Comparison of ENCODE assay signal across 14 cellular contexts in genomic region chr7:11613292-11613930, GRCh38.
DNase-seq lines count a peak whose midpoint lies in the region; ATAC-seq, FAIRE-seq and TF ChIP-seq lines count a peak whose summit lies in the region.
"Had no signal": no experiment of that assay in that cellular context is flagged by ENCODE, and none has a peak within 500 bp of the region (broad histone marks: within the 10 kb centered on the region; RNA-seq: fewer than 3 reads in every experiment).

No MANE protein-coding gene starts in this region.

- ATAC-seq in GM18502 (IDR thresholded peaks at IDR 0.05; ENCODE audit: poor library complexity, unreplicated experiment) (peak; percentile 90), GM19463 (IDR thresholded peaks at IDR 0.05; ENCODE audit: unreplicated experiment) (peak; percentile 92), HG02885 (IDR thresholded peaks at IDR 0.05; ENCODE audit: poor library complexity, unreplicated experiment) (peak; percentile 97), SK-N-SH treated with all-trans-retinoic acid at 6 μM for 48 hours (no peak)
- ATAC-seq: HCT116 had no signal

- TF ChIP-seq POLR2A in NB4 (IDR thresholded peaks at IDR 0.05; ENCODE audit: extremely low read depth, insufficient read length): no peak

- no peak overlapping the region for H3K4me3 ChIP-seq in NB4 (ENCODE audit: low read depth, low read length)
- H3K4me3 ChIP-seq: SK-N-MC had no signal

- no peak for DNase-seq in NB4 (ENCODE audit: low read depth)
- DNase-seq in OCI-M2 (lab: John Stamatoyannopoulos, UW; ENCODE audit: unreplicated experiment): no peak
- no peak for DNase-seq in HK-2 (ENCODE audit: unreplicated experiment)
- no peak for DNase-seq in HTR-8/SVneo (ENCODE audit: insufficient read length, low spot score)
- DNase-seq: activated CD8-positive, alpha-beta memory T cell treated with anti-CD3 and anti-CD28 coated beads for 24 hours; anterior cingulate cortex; NCI-H1436 had no signal

- TF ChIP-seq CTCF in NB4 (IDR thresholded peaks at IDR 0.05; ENCODE audit: low read depth, low read length): peak; percentile 2

- no peak for FAIRE-seq in HTR-8/SVneo (lab: Jason Lieb, UNC)
- FAIRE-seq: keratinocyte had no signal

TF ChIP-seq in SK-N-SH treated with all-trans-retinoic acid at 6 μM for 48 hours, 23 proteins besides CTCF, POLR2A, EP300 and RAD21:
- no peak for TF ChIP-seq BACH2 (CRISPR knock-in tag; IDR thresholded peaks at IDR 0.05; ENCODE audit: borderline replicate concordance)
- no peak for TF ChIP-seq ZNF70 (CRISPR knock-in tag; IDR thresholded peaks at IDR 0.05)
- TF ChIP-seq ZFP30 (CRISPR knock-in tag; IDR thresholded peaks at IDR 0.05): no peak
- no peak for TF ChIP-seq RARB (CRISPR knock-in tag; IDR thresholded peaks at IDR 0.05)
- no peak for TF ChIP-seq PATZ1 (CRISPR knock-in tag; IDR thresholded peaks at IDR 0.05; ENCODE audit: borderline replicate concordance)
- no peak for TF ChIP-seq SNAI2 (CRISPR knock-in tag; IDR thresholded peaks at IDR 0.05)
- TF ChIP-seq OSR1 (CRISPR knock-in tag; IDR thresholded peaks at IDR 0.05): no peak
- TF ChIP-seq TOX (CRISPR knock-in tag; IDR thresholded peaks at IDR 0.05; ENCODE audit: borderline replicate concordance): no peak
- no peak for TF ChIP-seq ARNTL (CRISPR knock-in tag; IDR thresholded peaks at IDR 0.05; ENCODE audit: borderline replicate concordance, low read depth)
- TF ChIP-seq ISL1 (CRISPR knock-in tag; IDR thresholded peaks at IDR 0.05): no peak
- no peak for TF ChIP-seq CSDC2 (CRISPR knock-in tag; IDR thresholded peaks at IDR 0.05)
- TF ChIP-seq ZFP3 (CRISPR knock-in tag; IDR thresholded peaks at IDR 0.05): no peak
- no peak for TF ChIP-seq TSHZ2 (CRISPR knock-in tag; IDR thresholded peaks at IDR 0.05)
